ENCODE assay signal across 1 cellular context in the genomic region with DNA sequence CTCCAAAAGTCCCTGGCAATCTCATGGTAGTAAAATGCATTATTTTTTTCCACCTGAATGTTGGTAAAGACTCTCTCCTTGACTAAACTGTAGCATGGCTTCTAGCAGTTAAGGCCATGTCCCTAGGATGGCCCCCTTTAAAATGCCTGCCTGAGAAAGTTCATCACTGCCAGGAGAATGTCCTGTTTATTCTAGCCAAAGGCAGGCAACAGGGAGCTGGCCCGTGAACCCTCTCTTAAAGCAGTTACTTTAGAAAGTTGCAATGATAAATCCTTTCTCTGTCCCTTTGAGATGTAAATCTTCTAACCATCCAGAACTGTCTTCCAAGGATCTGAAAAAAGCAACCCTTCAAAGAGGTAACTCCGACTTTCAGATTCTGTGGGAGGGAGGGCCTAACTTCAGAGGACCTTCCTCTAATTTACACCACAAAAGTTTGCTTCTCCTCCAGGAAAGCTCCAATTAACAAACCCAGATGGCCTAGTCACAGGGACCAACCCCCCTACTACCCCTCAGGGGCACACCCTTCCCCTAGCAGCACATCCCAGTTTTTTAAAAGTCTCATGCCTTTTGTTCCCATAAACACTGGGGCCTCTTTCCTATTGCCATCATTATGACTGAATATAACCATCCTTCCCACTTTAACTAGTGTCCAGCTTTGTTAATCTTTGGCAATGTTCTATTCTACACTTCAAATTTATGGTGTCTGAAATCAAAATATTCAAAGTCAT.
TF ChIP-seq lines count a peak whose summit lies in the region.

No MANE protein-coding gene starts in this region.

TF ChIP-seq in HepG2, 621 proteins besides CTCF, POLR2A, EP300 and RAD21:
- TF ChIP-seq, protein P1, sequence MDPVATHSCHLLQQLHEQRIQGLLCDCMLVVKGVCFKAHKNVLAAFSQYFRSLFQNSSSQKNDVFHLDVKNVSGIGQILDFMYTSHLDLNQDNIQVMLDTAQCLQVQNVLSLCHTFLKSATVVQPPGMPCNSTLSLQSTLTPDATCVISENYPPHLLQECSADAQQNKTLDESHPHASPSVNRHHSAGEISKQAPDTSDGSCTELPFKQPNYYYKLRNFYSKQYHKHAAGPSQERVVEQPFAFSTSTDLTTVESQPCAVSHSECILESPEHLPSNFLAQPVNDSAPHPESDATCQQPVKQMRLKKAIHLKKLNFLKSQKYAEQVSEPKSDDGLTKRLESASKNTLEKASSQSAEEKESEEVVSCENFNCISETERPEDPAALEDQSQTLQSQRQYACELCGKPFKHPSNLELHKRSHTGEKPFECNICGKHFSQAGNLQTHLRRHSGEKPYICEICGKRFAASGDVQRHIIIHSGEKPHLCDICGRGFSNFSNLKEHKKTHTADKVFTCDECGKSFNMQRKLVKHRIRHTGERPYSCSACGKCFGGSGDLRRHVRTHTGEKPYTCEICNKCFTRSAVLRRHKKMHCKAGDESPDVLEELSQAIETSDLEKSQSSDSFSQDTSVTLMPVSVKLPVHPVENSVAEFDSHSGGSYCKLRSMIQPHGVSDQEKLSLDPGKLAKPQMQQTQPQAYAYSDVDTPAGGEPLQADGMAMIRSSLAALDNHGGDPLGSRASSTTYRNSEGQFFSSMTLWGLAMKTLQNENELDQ (CRISPR knock-in tag; IDR thresholded peaks at IDR 0.05; ENCODE audit: borderline replicate concordance), result no peak
- TF ChIP-seq, protein P2, sequence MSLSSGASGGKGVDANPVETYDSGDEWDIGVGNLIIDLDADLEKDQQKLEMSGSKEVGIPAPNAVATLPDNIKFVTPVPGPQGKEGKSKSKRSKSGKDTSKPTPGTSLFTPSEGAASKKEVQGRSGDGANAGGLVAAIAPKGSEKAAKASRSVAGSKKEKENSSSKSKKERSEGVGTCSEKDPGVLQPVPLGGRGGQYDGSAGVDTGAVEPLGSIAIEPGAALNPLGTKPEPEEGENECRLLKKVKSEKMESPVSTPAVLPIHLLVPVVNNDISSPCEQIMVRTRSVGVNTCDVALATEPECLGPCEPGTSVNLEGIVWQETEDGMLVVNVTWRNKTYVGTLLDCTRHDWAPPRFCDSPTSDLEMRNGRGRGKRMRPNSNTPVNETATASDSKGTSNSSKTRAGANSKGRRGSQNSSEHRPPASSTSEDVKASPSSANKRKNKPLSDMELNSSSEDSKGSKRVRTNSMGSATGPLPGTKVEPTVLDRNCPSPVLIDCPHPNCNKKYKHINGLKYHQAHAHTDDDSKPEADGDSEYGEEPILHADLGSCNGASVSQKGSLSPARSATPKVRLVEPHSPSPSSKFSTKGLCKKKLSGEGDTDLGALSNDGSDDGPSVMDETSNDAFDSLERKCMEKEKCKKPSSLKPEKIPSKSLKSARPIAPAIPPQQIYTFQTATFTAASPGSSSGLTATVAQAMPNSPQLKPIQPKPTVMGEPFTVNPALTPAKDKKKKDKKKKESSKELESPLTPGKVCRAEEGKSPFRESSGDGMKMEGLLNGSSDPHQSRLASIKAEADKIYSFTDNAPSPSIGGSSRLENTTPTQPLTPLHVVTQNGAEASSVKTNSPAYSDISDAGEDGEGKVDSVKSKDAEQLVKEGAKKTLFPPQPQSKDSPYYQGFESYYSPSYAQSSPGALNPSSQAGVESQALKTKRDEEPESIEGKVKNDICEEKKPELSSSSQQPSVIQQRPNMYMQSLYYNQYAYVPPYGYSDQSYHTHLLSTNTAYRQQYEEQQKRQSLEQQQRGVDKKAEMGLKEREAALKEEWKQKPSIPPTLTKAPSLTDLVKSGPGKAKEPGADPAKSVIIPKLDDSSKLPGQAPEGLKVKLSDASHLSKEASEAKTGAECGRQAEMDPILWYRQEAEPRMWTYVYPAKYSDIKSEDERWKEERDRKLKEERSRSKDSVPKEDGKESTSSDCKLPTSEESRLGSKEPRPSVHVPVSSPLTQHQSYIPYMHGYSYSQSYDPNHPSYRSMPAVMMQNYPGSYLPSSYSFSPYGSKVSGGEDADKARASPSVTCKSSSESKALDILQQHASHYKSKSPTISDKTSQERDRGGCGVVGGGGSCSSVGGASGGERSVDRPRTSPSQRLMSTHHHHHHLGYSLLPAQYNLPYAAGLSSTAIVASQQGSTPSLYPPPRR (CRISPR knock-in tag; IDR thresholded peaks at IDR 0.05; ENCODE audit: borderline replicate concordance), result no peak
- TF ChIP-seq ZFYVE20 (CRISPR knock-in tag; IDR thresholded peaks at IDR 0.05; ENCODE audit: borderline replicate concordance, low read depth) (no peak), ZNF557 (CRISPR knock-in tag; IDR thresholded peaks at IDR 0.05) (no peak), ZNF841 (CRISPR knock-in tag; IDR thresholded peaks at IDR 0.05; ENCODE audit: borderline replicate concordance) (no peak), SP4 (CRISPR knock-in tag; IDR thresholded peaks at IDR 0.05) (no peak), ISX (CRISPR knock-in tag; conservative IDR thresholded peaks at IDR 0.05) (no peak), ZNF570 (CRISPR knock-in tag; IDR thresholded peaks at IDR 0.05; ENCODE audit: borderline replicate concordance) (no peak), JUND (CRISPR knock-in tag; IDR thresholded peaks at IDR 0.05) (no peak), MIER2 (CRISPR knock-in tag; IDR thresholded peaks at IDR 0.05) (no peak), PITX1 (CRISPR knock-in tag; IDR thresholded peaks at IDR 0.05) (no peak)
- TF ChIP-seq, protein P3, sequence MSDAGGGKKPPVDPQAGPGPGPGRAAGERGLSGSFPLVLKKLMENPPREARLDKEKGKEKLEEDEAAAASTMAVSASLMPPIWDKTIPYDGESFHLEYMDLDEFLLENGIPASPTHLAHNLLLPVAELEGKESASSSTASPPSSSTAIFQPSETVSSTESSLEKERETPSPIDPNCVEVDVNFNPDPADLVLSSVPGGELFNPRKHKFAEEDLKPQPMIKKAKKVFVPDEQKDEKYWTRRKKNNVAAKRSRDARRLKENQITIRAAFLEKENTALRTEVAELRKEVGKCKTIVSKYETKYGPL (CRISPR knock-in tag; IDR thresholded peaks at IDR 0.05), result no peak
